ENCODE assay signal across 4 cellular contexts in genomic region chr10:130568246-130568645, GRCh38.
"Had no signal": no experiment of that assay in that cellular context is flagged by ENCODE, and none has a peak within 500 bp of the region (broad histone marks: within the 10 kb centered on the region; RNA-seq: fewer than 3 reads in every experiment).

No MANE protein-coding gene starts in this region.

- ATAC-seq: GM23338 had no signal

- DNase-seq: H9, HCEC 1CT, IMR-90 had no signal

- H2AFZ ChIP-seq: GM23338 had no signal

- H3K4me3 ChIP-seq: GM23338 had no signal

- H3K4me2 ChIP-seq: GM23338 had no signal
